ENCODE assay signal across 1 cellular context in the genomic region with DNA sequence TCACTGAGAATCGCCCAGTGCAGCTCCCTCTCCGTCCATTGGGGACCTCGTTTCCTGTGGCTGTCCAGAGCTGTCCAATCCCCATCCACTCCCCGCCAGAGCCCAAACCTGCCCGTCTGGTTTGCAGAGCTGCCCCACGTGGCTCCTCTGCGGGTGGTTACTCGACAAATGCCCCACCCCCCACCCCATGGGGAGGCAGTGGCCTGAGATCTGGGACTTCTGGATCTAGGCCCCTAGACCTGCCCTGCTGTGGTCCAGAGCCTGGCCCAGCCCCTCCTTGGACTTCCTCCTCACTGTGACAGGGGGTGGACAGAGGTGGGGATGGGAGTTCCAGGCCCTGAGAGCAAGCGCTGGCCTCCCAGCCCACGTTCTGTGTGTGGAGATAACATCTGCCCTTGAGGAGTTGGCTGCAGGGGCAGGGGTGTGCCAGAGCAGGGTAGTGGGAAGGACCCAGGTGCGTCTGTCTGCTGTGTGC.
TF ChIP-seq lines count a peak whose summit lies in the region.

No MANE protein-coding gene starts in this region.

TF ChIP-seq in GM23338, 12 proteins besides CTCF, POLR2A, EP300 and RAD21 (continued from another document):
- TF ChIP-seq ZNF462 (CRISPR knock-in tag; IDR thresholded peaks at IDR 0.05) (no peak), EZH2phosphoT487 (IDR thresholded peaks at IDR 0.05; ENCODE audit: unreplicated experiment) (no peak), ZNF331 (CRISPR knock-in tag; IDR thresholded peaks at IDR 0.05; ENCODE audit: low read depth) (no peak), CREB1 (CRISPR knock-in tag; IDR thresholded peaks at IDR 0.05; ENCODE audit: low read depth) (no peak)
- TF ChIP-seq, protein P1, sequence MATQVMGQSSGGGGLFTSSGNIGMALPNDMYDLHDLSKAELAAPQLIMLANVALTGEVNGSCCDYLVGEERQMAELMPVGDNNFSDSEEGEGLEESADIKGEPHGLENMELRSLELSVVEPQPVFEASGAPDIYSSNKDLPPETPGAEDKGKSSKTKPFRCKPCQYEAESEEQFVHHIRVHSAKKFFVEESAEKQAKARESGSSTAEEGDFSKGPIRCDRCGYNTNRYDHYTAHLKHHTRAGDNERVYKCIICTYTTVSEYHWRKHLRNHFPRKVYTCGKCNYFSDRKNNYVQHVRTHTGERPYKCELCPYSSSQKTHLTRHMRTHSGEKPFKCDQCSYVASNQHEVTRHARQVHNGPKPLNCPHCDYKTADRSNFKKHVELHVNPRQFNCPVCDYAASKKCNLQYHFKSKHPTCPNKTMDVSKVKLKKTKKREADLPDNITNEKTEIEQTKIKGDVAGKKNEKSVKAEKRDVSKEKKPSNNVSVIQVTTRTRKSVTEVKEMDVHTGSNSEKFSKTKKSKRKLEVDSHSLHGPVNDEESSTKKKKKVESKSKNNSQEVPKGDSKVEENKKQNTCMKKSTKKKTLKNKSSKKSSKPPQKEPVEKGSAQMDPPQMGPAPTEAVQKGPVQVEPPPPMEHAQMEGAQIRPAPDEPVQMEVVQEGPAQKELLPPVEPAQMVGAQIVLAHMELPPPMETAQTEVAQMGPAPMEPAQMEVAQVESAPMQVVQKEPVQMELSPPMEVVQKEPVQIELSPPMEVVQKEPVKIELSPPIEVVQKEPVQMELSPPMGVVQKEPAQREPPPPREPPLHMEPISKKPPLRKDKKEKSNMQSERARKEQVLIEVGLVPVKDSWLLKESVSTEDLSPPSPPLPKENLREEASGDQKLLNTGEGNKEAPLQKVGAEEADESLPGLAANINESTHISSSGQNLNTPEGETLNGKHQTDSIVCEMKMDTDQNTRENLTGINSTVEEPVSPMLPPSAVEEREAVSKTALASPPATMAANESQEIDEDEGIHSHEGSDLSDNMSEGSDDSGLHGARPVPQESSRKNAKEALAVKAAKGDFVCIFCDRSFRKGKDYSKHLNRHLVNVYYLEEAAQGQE (IDR thresholded peaks at IDR 0.05; ENCODE audit: unreplicated experiment) = no peak
